In the genomic region with DNA sequence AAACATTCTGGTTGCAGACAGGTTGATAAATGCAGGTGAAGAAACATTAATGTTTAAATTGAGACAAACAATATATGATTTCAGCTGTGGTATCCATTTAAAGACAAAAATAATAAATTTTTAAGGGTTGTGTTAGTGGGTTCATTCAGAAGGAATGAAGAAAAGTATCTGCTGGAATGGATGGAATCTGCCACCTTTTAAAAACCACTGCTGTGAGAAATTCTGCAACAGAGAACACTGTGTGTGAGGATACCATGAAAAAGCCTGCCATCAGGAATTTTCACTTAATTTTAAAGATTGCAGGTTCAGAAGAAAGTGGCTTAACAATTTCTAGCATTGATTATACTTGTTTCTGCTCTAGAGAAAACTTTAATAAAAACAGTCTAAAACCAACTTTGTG, we compare ENCODE assay signal across 22 cellular contexts.
"Had no signal": no experiment of that assay in that cellular context is flagged by ENCODE, and none has a peak within 500 bp of the region (broad histone marks: within the 10 kb centered on the region; RNA-seq: fewer than 3 reads in every experiment).

No MANE protein-coding gene starts in this region.

- H3K9me3 ChIP-seq: heart left ventricle, neutrophil, right atrium auricular region, sigmoid colon, stomach, thoracic aorta had no signal

- DNase-seq: effector memory CD8-positive, alpha-beta T cell; erythroblast; foreskin keratinocyte; heart left ventricle; hippocampal formation; left colon; left ventricle myocardium superior; midbrain; posterior cingulate gyrus; sigmoid colon; stimulated activated CD4-positive, alpha-beta T cell treated with anti-CD3 and anti-CD28 coated beads, Interleukin-12 subunit alpha, Interleukin-12 subunit beta, amount 100 ng/mL, for 4 hours; stimulated activated naive CD4-positive, alpha-beta T cell; stomach; substantia nigra had no signal

- H3K4me1 Mint-ChIP-seq: central memory CD8-positive, alpha-beta T cell had no signal

- ATAC-seq: effector memory CD8-positive, alpha-beta T cell; foreskin keratinocyte; heart left ventricle; left colon; left ventricle myocardium superior; natural killer cell treated with Interleukin-12 subunit alpha and Interleukin-12 subunit beta and Interleukin-15 and Interleukin-18, amount 100 ng/mL, for 72 hours had no signal

- H3K27ac Mint-ChIP-seq: dendritic cell treated with granulocyte-macrophage colony-stimulating factor and Interleukin-4, amounts not matched to agents 40 ng/mL and 50 ng/mL, for 4 days; effector memory CD8-positive, alpha-beta T cell; natural killer cell treated with Interleukin-12 subunit alpha and Interleukin-12 subunit beta and Interleukin-15 and Interleukin-18, amount 100 ng/mL, for 72 hours; type B pancreatic cell had no signal

- H3K27me3 ChIP-seq: foreskin keratinocyte, neutrophil, right atrium auricular region, sigmoid colon, stomach had no signal

- H3K4me3 ChIP-seq: heart left ventricle, right atrium auricular region, sigmoid colon, skin epidermis, stomach, thoracic aorta had no signal

- H3K27ac ChIP-seq: foreskin keratinocyte, heart left ventricle, neutrophil, right atrium auricular region, sigmoid colon, skin epidermis, stomach, thoracic aorta had no signal

- H3K36me3 ChIP-seq: heart left ventricle, neutrophil, right atrium auricular region, sigmoid colon, stomach, thoracic aorta had no signal

- H3K27me3 Mint-ChIP-seq: central memory CD8-positive, alpha-beta T cell; effector memory CD8-positive, alpha-beta T cell; natural killer cell treated with Interleukin-12 subunit alpha and Interleukin-12 subunit beta and Interleukin-15 and Interleukin-18, amount 100 ng/mL, for 72 hours had no signal

- H3K36me3 Mint-ChIP-seq: natural killer cell treated with Interleukin-12 subunit alpha and Interleukin-12 subunit beta and Interleukin-15 and Interleukin-18, amount 100 ng/mL, for 72 hours had no signal

- H3K4me1 ChIP-seq: foreskin keratinocyte, heart left ventricle, right atrium auricular region, sigmoid colon had no signal

- H3K9me3 Mint-ChIP-seq: central memory CD8-positive, alpha-beta T cell; dendritic cell treated with granulocyte-macrophage colony-stimulating factor and Interleukin-4, amounts not matched to agents 40 ng/mL and 50 ng/mL, for 4 days; effector memory CD8-positive, alpha-beta T cell; type B pancreatic cell had no signal

- H3K4me3 Mint-ChIP-seq: central memory CD8-positive, alpha-beta T cell; dendritic cell treated with granulocyte-macrophage colony-stimulating factor and Interleukin-4, amounts not matched to agents 40 ng/mL and 50 ng/mL, for 4 days; effector memory CD8-positive, alpha-beta T cell; natural killer cell treated with Interleukin-12 subunit alpha and Interleukin-12 subunit beta and Interleukin-15 and Interleukin-18, amount 100 ng/mL, for 72 hours; type B pancreatic cell had no signal
